Comparison of ENCODE assay signal across 8 cellular contexts in the genomic region with DNA sequence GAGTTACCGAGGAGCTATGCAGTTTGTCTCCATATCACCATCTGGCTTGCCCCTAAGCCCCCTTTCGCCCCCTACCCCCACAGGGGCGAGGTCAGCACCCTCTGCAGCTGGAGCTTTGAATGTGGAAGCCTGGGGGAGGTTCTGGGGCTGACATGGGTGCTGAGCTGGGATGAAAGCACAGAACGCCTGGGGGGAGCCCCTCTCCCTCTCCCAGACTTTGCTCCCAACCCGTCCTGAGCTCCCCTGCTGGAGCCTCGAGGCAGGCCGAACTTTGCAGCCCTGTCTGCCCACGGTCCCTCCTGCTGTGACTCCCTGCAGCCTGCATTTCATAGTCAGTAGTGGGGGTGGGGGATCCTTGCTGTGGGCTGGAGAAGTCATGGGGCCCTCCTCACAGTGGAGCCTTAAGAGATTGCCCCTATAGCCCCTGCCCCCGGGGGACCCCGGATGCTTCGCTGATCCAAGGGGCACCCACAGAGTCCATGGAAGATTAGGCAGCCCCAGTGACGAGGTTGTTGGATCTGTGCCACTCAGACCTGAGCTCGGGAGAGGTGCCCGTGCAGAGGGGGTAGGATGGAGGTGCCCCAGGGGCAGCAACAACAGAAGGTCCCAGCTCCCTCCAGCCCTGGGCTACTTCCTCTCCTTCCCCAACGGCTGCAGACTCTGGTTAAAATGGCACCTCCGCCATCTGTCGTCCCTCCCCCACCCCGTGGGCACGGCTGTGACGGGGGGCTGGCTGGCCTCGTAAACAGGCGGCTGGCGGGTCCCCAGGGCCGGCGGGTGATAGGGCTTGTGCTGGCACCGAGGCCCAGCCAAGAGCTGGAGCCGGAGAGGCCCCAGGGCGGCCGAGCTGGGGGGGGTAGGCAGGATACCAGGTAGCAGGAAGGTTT.
A peak's percentile ranks its signal among the peaks of the same experiment; 100 is the strongest.
DNase-seq lines count a peak whose midpoint lies in the region; ATAC-seq and TF ChIP-seq lines count a peak whose summit lies in the region.

No MANE protein-coding gene starts in this region.

- DNase-seq in activated T-cell treated with anti-CD3 and anti-CD28 coated beads, Interleukin-2, amount 50 U/mL, for 1 hour: peak; percentile 55
- DNase-seq in activated T-cell treated with anti-CD3 and anti-CD28 coated beads for 4 hours: no peak
- peak in 15 of 34 experiments; percentile 15 to 55 (median 40) for DNase-seq in T-cell
- no peak for DNase-seq in effector memory CD4-positive, alpha-beta T cell
- no peak for DNase-seq in neural crest cell (ENCODE audit: low read depth, low spot score)
- DNase-seq in HCEC 1CT: no peak
- DNase-seq in epidermal melanocyte (ENCODE audit: insufficient read length, low spot score): no peak

- CTCF ChIA-PET in T-cell (lab: Charles Lee): interaction anchor here (0.7 to 1.3 kb wide), 2 partner anchors 31 to 75 kb away, joined by 3 to 4 read pairs; no protein-coding TSS in a partner anchor

- H3K27ac ChIP-seq in effector memory CD4-positive, alpha-beta T cell (ENCODE audit: insufficient read depth, low read length, poor library complexity, severe bottlenecking): peak overlapping the region; percentile 81

- H3K4me1 ChIP-seq in effector memory CD4-positive, alpha-beta T cell (ENCODE audit: control insufficient read depth, insufficient read depth, low read length, poor library complexity, severe bottlenecking): peaks cover 38% of the 10 kb centered on the region

- H3K27me3 ChIP-seq in effector memory CD4-positive, alpha-beta T cell (replicated peaks; ENCODE audit: control insufficient read depth, insufficient read depth, low read length, poor library complexity, severe bottlenecking): no peaks in the 10 kb centered on the region

- H3K27me3 Mint-ChIP-seq in T-cell: no peaks in the 10 kb centered on the region
- no peaks in the 10 kb centered on the region for H3K27me3 Mint-ChIP-seq in neural crest cell (ENCODE audit: low read depth)

- no peaks in the 10 kb centered on the region for H3K9me3 Mint-ChIP-seq in T-cell
- peaks cover 12% of the 10 kb centered on the region for H3K9me3 Mint-ChIP-seq in neural crest cell

- H3K27ac Mint-ChIP-seq in T-cell: peak overlapping the region; percentile 88 to 92
- no peak overlapping the region for H3K27ac Mint-ChIP-seq in neural crest cell (ENCODE audit: unreplicated experiment)

- ATAC-seq in T-cell (replicated peaks in 1 of 4) (peak; percentile 6 to 11 (median 9)), GM21526 (IDR thresholded peaks at IDR 0.05; ENCODE audit: low FRiP score, unreplicated experiment) (no peak)

- POLR2A ChIA-PET in T-cell (lab: Charles Lee): interaction anchor here in 1 of 2 donors (0.6 kb wide), 2 partner anchors 31 to 231 kb away, joined by 3 to 4 read pairs; no protein-coding TSS in a partner anchor

- H3K36me3 ChIP-seq in effector memory CD4-positive, alpha-beta T cell (ENCODE audit: control insufficient read depth, insufficient read depth, low read length): no peaks in the 10 kb centered on the region

- no peaks in the 10 kb centered on the region for H3K9me3 ChIP-seq in effector memory CD4-positive, alpha-beta T cell (ENCODE audit: control insufficient read depth, low read length)

- H3K36me3 Mint-ChIP-seq in T-cell (no peaks in the 10 kb centered on the region), neural crest cell (ENCODE audit: low read depth) (no peaks in the 10 kb centered on the region)

- H3K4me1 Mint-ChIP-seq in T-cell: peaks cover 27 to 55% (median 49%) of the 10 kb centered on the region in 3 donors
- peaks cover 51% of the 10 kb centered on the region for H3K4me1 Mint-ChIP-seq in neural crest cell

- no peak for TF ChIP-seq CTCF in neural crest cell (conservative IDR thresholded peaks at IDR 0.05)

- H3K4me3 Mint-ChIP-seq in T-cell (peak overlapping the region in 2 of 3 donors; percentile 49 to 81), neural crest cell (peak overlapping the region; percentile 47)

- peak overlapping the region; percentile 22 for H3K4me3 ChIP-seq in effector memory CD4-positive, alpha-beta T cell (ENCODE audit: insufficient read depth, low read depth, low read length, poor library complexity, severe bottlenecking)
